18 cellular contexts compared by ENCODE assay signal in genomic region chr1:83065952-83066727, GRCh38.
"Had no signal": no experiment of that assay in that cellular context is flagged by ENCODE, and none has a peak within 500 bp of the region (broad histone marks: within the 10 kb centered on the region; RNA-seq: fewer than 3 reads in every experiment).

No MANE protein-coding gene starts in this region.

- H3K27ac ChIP-seq: ascending aorta, breast epithelium, gastrocnemius medialis, left ventricle myocardium inferior, right atrium auricular region, stomach had no signal

- H3K27me3 ChIP-seq: ascending aorta, breast epithelium, gastrocnemius medialis, right atrium auricular region, stomach had no signal

- H3K4me3 ChIP-seq: ascending aorta, breast epithelium, gastrocnemius medialis, left ventricle myocardium inferior, mucosa of descending colon, right atrium auricular region, stomach had no signal

- H3K9me3 ChIP-seq: ascending aorta, gastrocnemius medialis, left ventricle myocardium inferior, mucosa of descending colon, right atrium auricular region had no signal

- H3K4me1 ChIP-seq: ascending aorta, breast epithelium, gastrocnemius medialis, right atrium auricular region, stomach had no signal

- ATAC-seq: activated naive CD8-positive, alpha-beta T cell treated with anti-CD3 and anti-CD28 coated beads, Interleukin-2, amount 50 U/mL, for 24 hours; activated T-cell treated with anti-CD3 and anti-CD28 coated beads, Interleukin-2, amount 50 U/mL, for 4 hours; gastrocnemius medialis; mucosa of descending colon had no signal

- DNase-seq: activated CD4-positive, alpha-beta T cell treated with anti-CD3 and anti-CD28 coated beads, Interleukin-2, amount 50 U/mL, for 1 hour; activated CD4-positive, CD25-positive, alpha-beta regulatory T cell treated with anti-CD3 and anti-CD28 coated beads, Interleukin-2, amount 50 U/mL, for 72 hours; activated CD8-positive, alpha-beta memory T cell treated with anti-CD3 and anti-CD28 coated beads, Interleukin-2, amount 50 U/mL, for 4 hours; activated naive CD4-positive, alpha-beta T cell treated with anti-CD3 and anti-CD28 coated beads for 36 hours; activated naive CD8-positive, alpha-beta T cell treated with anti-CD3 and anti-CD28 coated beads, Interleukin-2, amount 50 U/mL, for 24 hours; activated T-cell treated with anti-CD3 and anti-CD28 coated beads, Interleukin-2, amount 50 U/mL, for 4 hours; cerebellar nuclear complex; effector CD8-positive, alpha-beta T cell; gastrocnemius medialis; head of caudate nucleus; left ventricle myocardium inferior; mucosa of descending colon; naive B cell; stimulated activated CD4-positive, alpha-beta T cell treated with anti-CD3 and anti-CD28 coated beads, Interleukin-4, amount 100 ng/mL, for 1 hour; stomach had no signal

- H3K36me3 ChIP-seq: ascending aorta, breast epithelium, gastrocnemius medialis, left ventricle myocardium inferior, right atrium auricular region, stomach had no signal
